ENCODE assay signal across 20 cellular contexts in the genomic region with DNA sequence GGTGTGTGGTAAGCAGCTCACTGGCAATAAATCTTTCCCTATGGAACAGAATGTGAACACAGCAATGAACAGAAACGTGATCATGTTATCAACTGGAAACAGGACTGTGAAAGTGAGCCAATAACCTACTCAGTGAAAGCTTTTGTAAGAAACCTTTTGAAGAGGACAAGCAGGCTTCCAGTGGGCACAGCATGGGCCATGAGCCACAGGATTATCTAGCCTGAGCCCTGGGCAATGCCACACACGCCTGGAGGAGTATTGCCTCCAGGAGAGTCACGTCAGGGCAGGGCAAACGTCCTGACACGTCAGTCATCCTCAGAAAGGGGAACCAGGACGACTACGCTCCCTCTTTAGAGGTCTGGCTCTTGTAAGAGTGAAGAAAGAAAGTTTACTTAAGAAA. TPM values are rescaled to one million over a fixed set of nuclear protein-coding genes. Genes with fewer than 3 reads are reported as not detected.
A peak's percentile ranks its signal among the peaks of the same experiment; 100 is the strongest.
DNase-seq lines count a peak whose midpoint lies in the region; ATAC-seq, FAIRE-seq and TF ChIP-seq lines count a peak whose summit lies in the region.
"Had no signal": no experiment of that assay in that cellular context is flagged by ENCODE, and none has a peak within 500 bp of the region (broad histone marks: within the 10 kb centered on the region; RNA-seq: fewer than 3 reads in every experiment).

No MANE protein-coding gene starts in this region.

- peaks cover 27 to 32% of the 10 kb centered on the region in 2 donors for H3K4me1 ChIP-seq in gastrocnemius medialis
- H3K4me1 ChIP-seq in CD8-positive, alpha-beta T cell (ENCODE audit: insufficient read depth, low read length) = peaks cover 4% of the 10 kb centered on the region
- H3K4me1 ChIP-seq: colonic mucosa had no signal

- H3K27me3 ChIP-seq in gastrocnemius medialis = no peaks in the 10 kb centered on the region
- H3K27me3 ChIP-seq in CD8-positive, alpha-beta T cell (ENCODE audit: insufficient read depth, low read length) = no peaks in the 10 kb centered on the region
- H3K27me3 ChIP-seq: BE2C, colonic mucosa, tibial nerve had no signal

- H3K27ac Mint-ChIP-seq in CD8-positive, alpha-beta T cell = no peak overlapping the region
- H3K27ac Mint-ChIP-seq: activated CD4-positive, alpha-beta T cell treated with anti-CD3 and anti-CD28 coated beads for 36 hours; T-helper 1 cell treated with Interleukin-12 subunit alpha and Interleukin-12 subunit beta and Interleukin-4 antibody, amounts not matched to agents 30 μg/mL and 1 μg/mL, for 36 hours had no signal

- intact Hi-C loops in Right ventricle myocardium inferior (cut with DNase I) = no loop called here
- intact Hi-C loops in gastrocnemius medialis (cut with DNase I; ENCODE audit: low total_unique reads) = no loop called here
- intact Hi-C loops in CD8-positive, alpha-beta T cell (cut with DNase I, micrococcal nuclease) = no loop called here

- peaks cover 17% of the 10 kb centered on the region for H3K4me1 Mint-ChIP-seq in CD8-positive, alpha-beta T cell (ENCODE audit: low read depth)

- H3K4me3 ChIP-seq in gastrocnemius medialis = no peak overlapping the region
- H3K4me3 ChIP-seq in CD8-positive, alpha-beta T cell (ENCODE audit: low read depth, low read length) = no peak overlapping the region
- H3K4me3 ChIP-seq: colonic mucosa, tibial nerve had no signal

- DNase-seq in Kasumi-1 (lab: John Stamatoyannopoulos, UW) (peak; percentile 68 to 76), SKM-1 treated with dmso at 0.1 percent for 144 hours (lab: John Stamatoyannopoulos, UW; ENCODE audit: unreplicated experiment) (peak; percentile 15), Right ventricle myocardium inferior (ENCODE audit: missing footprints) (peak; percentile 76), gastrocnemius medialis (peak; percentile 80 to 81), AG20443 (ENCODE audit: low spot score) (no peak), RWPE1 (ENCODE audit: low spot score) (no peak), GM12892 (ENCODE audit: insufficient read length) (no peak)
- DNase-seq in CD8-positive, alpha-beta T cell = no peak
- DNase-seq: activated CD4-positive, alpha-beta T cell treated with anti-CD3 and anti-CD28 coated beads for 36 hours; activated naive CD4-positive, alpha-beta T cell treated with Interleukin-2 at 50 U/mL for 16 hours; BE2C; colonic mucosa; natural killer cell; NCI-H1436; NCI-H2171 had no signal

- peaks cover 77% of the 10 kb centered on the region for H3K36me3 Mint-ChIP-seq in CD8-positive, alpha-beta T cell

- no peaks in the 10 kb centered on the region for H3K9me3 Mint-ChIP-seq in CD8-positive, alpha-beta T cell
- H3K9me3 Mint-ChIP-seq: natural killer cell had no signal

- TF ChIP-seq POLR2A in gastrocnemius medialis (IDR thresholded peaks at IDR 0.05) (peak; percentile 33 to 55), GM12892 (IDR thresholded peaks at IDR 0.05; ENCODE audit: low read depth, low read length) (no peak)

- peaks cover 0 to 37% of the 10 kb centered on the region in 2 donors for H3K36me3 ChIP-seq in gastrocnemius medialis
- peaks cover 16% of the 10 kb centered on the region for H3K36me3 ChIP-seq in CD8-positive, alpha-beta T cell (ENCODE audit: insufficient read depth, low read length)
- H3K36me3 ChIP-seq: colonic mucosa had no signal

- H3K27ac ChIP-seq in gastrocnemius medialis (peak overlapping the region; percentile 55 to 88 (median 79)), RWPE1 (no peak overlapping the region)
- H3K27ac ChIP-seq in CD8-positive, alpha-beta T cell (ENCODE audit: low read depth, low read length) = no peak overlapping the region
- H3K27ac ChIP-seq: colonic mucosa had no signal

- no peak overlapping the region for H3K4me3 Mint-ChIP-seq in CD8-positive, alpha-beta T cell
- H3K4me3 Mint-ChIP-seq: activated CD4-positive, alpha-beta T cell treated with anti-CD3 and anti-CD28 coated beads for 36 hours; natural killer cell; T-helper 1 cell treated with Interleukin-12 subunit alpha and Interleukin-12 subunit beta and Interleukin-4 antibody, amounts not matched to agents 30 μg/mL and 1 μg/mL, for 36 hours had no signal

- POLR2A ChIA-PET in RWPE1 (lab: Yijun Ruan, JAX; ENCODE audit: low non-redundant PET) = no interaction called here
- POLR2A ChIA-PET in CD8-positive, alpha-beta T cell (lab: Charles Lee) = no interaction called here

- CTCF ChIA-PET in RWPE1 (lab: Yijun Ruan, JAX) = interaction anchor here (0.6 to 0.8 kb wide), 2 partner anchors 15 to 483 kb away, joined by 3 to 4 read pairs; no protein-coding TSS in a partner anchor
- CTCF ChIA-PET in CD8-positive, alpha-beta T cell (lab: Charles Lee) = no interaction called here

- H3K27me3 Mint-ChIP-seq in CD8-positive, alpha-beta T cell (ENCODE audit: low read depth) = no peaks in the 10 kb centered on the region
- H3K27me3 Mint-ChIP-seq: activated CD4-positive, alpha-beta T cell treated with anti-CD3 and anti-CD28 coated beads for 36 hours had no signal

- FAIRE-seq in GM12892 (lab: Jason Lieb, UNC) = no peak
- FAIRE-seq: astrocyte, G401.6, H1 had no signal

- TF ChIP-seq CTCF in gastrocnemius medialis (IDR thresholded peaks at IDR 0.05 in 4 of 5, conservative IDR thresholded peaks at IDR 0.05 in 1 of 5) = no peak
- TF ChIP-seq CTCF in RWPE1 (conservative IDR thresholded peaks at IDR 0.05; ENCODE audit: low read depth) = no peak
- no peak for TF ChIP-seq CTCF in CD8-positive, alpha-beta T cell (IDR thresholded peaks at IDR 0.05)

- peak; percentile 87 for ATAC-seq in Right ventricle myocardium inferior
- peak; percentile 70 to 78 for ATAC-seq in gastrocnemius medialis
- ATAC-seq in CD8-positive, alpha-beta T cell = no peak
- ATAC-seq: activated CD4-positive, alpha-beta T cell treated with anti-CD3 and anti-CD28 coated beads for 36 hours had no signal

- no peaks in the 10 kb centered on the region for H3K9me3 ChIP-seq in gastrocnemius medialis
- no peaks in the 10 kb centered on the region for H3K9me3 ChIP-seq in CD8-positive, alpha-beta T cell (ENCODE audit: low read length)
- H3K9me3 ChIP-seq: BE2C, colonic mucosa, tibial nerve had no signal

- in situ Hi-C loops in gastrocnemius medialis (cut with MboI; ENCODE audit: low sequenced_read_pairs in 4 of 4) = no loop called here

RNA-seq across cellular contexts. Expression of a gene that starts 32.3 kb away (rescaled TPM):
- 11.2 TPM for total RNA-seq in Right ventricle myocardium inferior
- total RNA-seq in gastrocnemius medialis = 10 to 100 TPM in 2 of 4 donors, 1 to 10 TPM in 2; 7.5 to 11.8 (median 10.2) TPM
- total RNA-seq in CD8-positive, alpha-beta T cell = 10 to 100 TPM; 22.8 to 23.0 TPM
- 4.8 TPM for polyA plus RNA-seq in GM12892 (2012; ENCODE audit: missing spikeins)

RNA-seq across cellular contexts. Expression of a gene that starts 43.1 kb away (rescaled TPM):
- total RNA-seq in Right ventricle myocardium inferior (125 TPM), gastrocnemius medialis (100 to 1,000 TPM; 374 to 642 (median 528) TPM)
- total RNA-seq in CD8-positive, alpha-beta T cell = 10 to 100 TPM; 76.8 to 85.0 TPM
- polyA plus RNA-seq in GM12892 (2012; ENCODE audit: missing spikeins) = 148 TPM

Comparison
In these comparisons a context has a peak if more than half of its experiments do, and no peak if none do; other contexts are left out.
1. DNase-seq: peak in Kasumi-1 (2 of 2), SKM-1 treated with dmso at 0.1 percent for 144 hours (single experiment), Right ventricle myocardium inferior (single experiment) and gastrocnemius medialis (2 of 2); none in AG20443 (single experiment), RWPE1 (single experiment), CD8-positive, alpha-beta T cell (0 of 7) and GM12892 (single experiment).
2. H3K27ac ChIP-seq: peak in gastrocnemius medialis (4 of 4); none in RWPE1 (single experiment) and CD8-positive, alpha-beta T cell (single experiment).